Comparison of ENCODE assay signal across 21 cellular contexts in the genomic region with DNA sequence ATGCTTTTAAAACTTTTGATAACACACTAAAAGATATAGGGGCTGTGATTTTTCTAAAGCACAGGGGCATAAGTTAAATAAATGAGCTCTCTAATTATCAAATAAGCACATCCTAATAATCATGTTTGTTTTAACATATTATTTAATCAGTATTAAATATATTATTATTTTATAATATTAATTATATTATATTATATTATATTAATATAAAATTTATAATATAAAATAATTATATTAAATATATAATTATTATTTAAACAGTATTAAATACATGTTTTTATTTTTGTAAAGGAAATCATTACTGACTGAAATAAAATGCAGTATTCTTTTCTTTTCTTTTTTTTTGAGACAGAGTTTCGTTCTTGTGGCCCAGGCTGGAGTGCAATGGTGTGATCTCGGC.
"Had no signal": no experiment of that assay in that cellular context is flagged by ENCODE, and none has a peak within 500 bp of the region (broad histone marks: within the 10 kb centered on the region; RNA-seq: fewer than 3 reads in every experiment).

No MANE protein-coding gene starts in this region.

- DNase-seq: activated CD8-positive, alpha-beta memory T cell treated with anti-CD3 and anti-CD28 coated beads, Interleukin-2, amount 50 U/mL, for 4 hours; activated CD8-positive, alpha-beta T cell treated with anti-CD3 and anti-CD28 coated beads for 36 hours; activated gamma-delta T cell treated with Interleukin-2 at 50 U/mL for 16 hours; activated T-cell treated with anti-CD3 and anti-CD28 coated beads, Interleukin-2, amount 50 U/mL, for 48 hours; amniotic stem cell; colonic mucosa; foreskin melanocyte; head of caudate nucleus; mesendoderm; occipital lobe; stimulated activated CD4-positive, alpha-beta T cell treated with anti-CD3 and anti-CD28 coated beads, Interleukin-4, amount 100 ng/mL, for 4 hours; stimulated activated CD8-positive, alpha-beta memory T cell treated with anti-CD3 and anti-CD28 coated beads, Interleukin-4, amount 100 ng/mL, for 48 hours; stimulated activated naive CD8-positive, alpha-beta T cell treated with anti-CD3 and anti-CD28 coated beads, Interleukin-15, Interleukin-2, amounts not matched to agents 100 U/mL and 50 U/mL, for 24 hours; SW 1271; T1000; trophoblast cell had no signal

- H3K9me3 Mint-ChIP-seq: activated CD8-positive, alpha-beta T cell treated with anti-CD3 and anti-CD28 coated beads for 36 hours; nephron had no signal

- H3K27me3 ChIP-seq: colonic mucosa, right atrium auricular region had no signal

- H3K27ac ChIP-seq: colonic mucosa, right atrium auricular region, skin epidermis had no signal

- H3K36me3 Mint-ChIP-seq: activated naive CD8-positive, alpha-beta T cell had no signal

- H3K4me1 ChIP-seq: colonic mucosa, right atrium auricular region had no signal

- H3K27me3 Mint-ChIP-seq: progenitor cell of endocrine pancreas had no signal

- H3K36me3 ChIP-seq: colonic mucosa, right atrium auricular region had no signal

- ATAC-seq: activated CD8-positive, alpha-beta T cell treated with anti-CD3 and anti-CD28 coated beads for 36 hours; stimulated activated naive CD8-positive, alpha-beta T cell treated with anti-CD3 and anti-CD28 coated beads, Interleukin-15, Interleukin-2, amounts not matched to agents 100 U/mL and 50 U/mL, for 24 hours had no signal

- H3K27ac Mint-ChIP-seq: activated CD8-positive, alpha-beta T cell treated with anti-CD3 and anti-CD28 coated beads for 36 hours; activated naive CD8-positive, alpha-beta T cell; nephron had no signal

- H3K4me3 Mint-ChIP-seq: activated CD8-positive, alpha-beta T cell treated with anti-CD3 and anti-CD28 coated beads for 36 hours; activated naive CD8-positive, alpha-beta T cell; nephron had no signal

- H3K4me1 Mint-ChIP-seq: nephron had no signal

- H3K9me3 ChIP-seq: colonic mucosa, right atrium auricular region had no signal

- H3K4me3 ChIP-seq: colonic mucosa, right atrium auricular region, skin epidermis had no signal
